11 cellular contexts compared by ENCODE assay signal in genomic region chr15:101348015-101348414, GRCh38.
"Had no signal": no experiment of that assay in that cellular context is flagged by ENCODE, and none has a peak within 500 bp of the region (broad histone marks: within the 10 kb centered on the region; RNA-seq: fewer than 3 reads in every experiment).

No MANE protein-coding gene starts in this region.

- H3K4me1 ChIP-seq: vagina had no signal

- H3K4me3 ChIP-seq: dorsolateral prefrontal cortex, pancreas, skin epidermis, thyroid gland, vagina had no signal

- H3K27ac Mint-ChIP-seq: activated naive CD4-positive, alpha-beta T cell treated with anti-CD3 and anti-CD28 coated beads, Interleukin-2, amount 50 U/mL, for 72 hours; nephron progenitor cell had no signal

- H3K36me3 ChIP-seq: pancreas, thyroid gland, vagina had no signal

- H3K9me3 Mint-ChIP-seq: activated naive CD4-positive, alpha-beta T cell treated with anti-CD3 and anti-CD28 coated beads, Interleukin-2, amount 50 U/mL, for 72 hours; activated T-cell treated with anti-CD3 and anti-CD28 coated beads, Interleukin-2, amount 50 U/mL, for 4 hours had no signal

- H3K36me3 Mint-ChIP-seq: activated naive CD4-positive, alpha-beta T cell treated with anti-CD3 and anti-CD28 coated beads, Interleukin-2, amount 50 U/mL, for 72 hours had no signal

- H3K9me3 ChIP-seq: pancreas, thyroid gland, vagina had no signal

- H3K27ac ChIP-seq: skin epidermis, thyroid gland, vagina had no signal

- H3K4me3 Mint-ChIP-seq: activated T-cell treated with anti-CD3 and anti-CD28 coated beads, Interleukin-2, amount 50 U/mL, for 4 hours; nephron progenitor cell had no signal

- DNase-seq: activated effector memory CD4-positive, alpha-beta T cell treated with anti-CD3 and anti-CD28 coated beads, Interleukin-2, amount 50 U/mL, for 16 hours; activated T-cell treated with anti-CD3 and anti-CD28 coated beads, Interleukin-2, amount 50 U/mL, for 4 hours; amniotic stem cell; dorsolateral prefrontal cortex; nephron progenitor cell; pancreas; thyroid gland had no signal

- H3K27me3 ChIP-seq: pancreas, thyroid gland, vagina had no signal

- ATAC-seq: activated CD4-positive, CD25-positive, alpha-beta regulatory T cell treated with anti-CD3 and anti-CD28 coated beads, Interleukin-2, amount 50 U/mL, for 24 hours; activated naive CD4-positive, alpha-beta T cell treated with anti-CD3 and anti-CD28 coated beads, Interleukin-2, amount 50 U/mL, for 72 hours; activated T-cell treated with anti-CD3 and anti-CD28 coated beads, Interleukin-2, amount 50 U/mL, for 4 hours had no signal
